8 cellular contexts compared by ENCODE assay signal in genomic region chr9:76419782-76420380, GRCh38. TPM values are rescaled to one million over a fixed set of nuclear protein-coding genes. Genes with fewer than 3 reads are reported as not detected.
DNase-seq lines count a peak whose midpoint lies in the region; ATAC-seq and TF ChIP-seq lines count a peak whose summit lies in the region.

No MANE protein-coding gene starts in this region.

- no peaks in the 10 kb centered on the region for H3K27me3 ChIP-seq in PC-3 (ENCODE audit: low read length)

- TF ChIP-seq CTCF in GM12864 (IDR thresholded peaks at IDR 0.05; ENCODE audit: low read depth, low read length, missing control alignments) (peak; percentile 69), PC-3 (conservative IDR thresholded peaks at IDR 0.05; ENCODE audit: low read depth, low read length) (peak; percentile 69)

- POLR2A ChIA-PET in PC-3 (lab: Charles Lee; ENCODE audit: unreplicated experiment): no interaction called here

- H3K4me1 Mint-ChIP-seq in activated T-cell treated with anti-CD3 and anti-CD28 coated beads, Interleukin-2, amount 50 U/mL, for 72 hours (ENCODE audit: low read depth): peaks cover 44% of the 10 kb centered on the region

- H3K9me2 ChIP-seq in PC-3 (replicated peaks; ENCODE audit: low read length): no peaks in the 10 kb centered on the region

- H3K4me3 ChIP-seq in GM12864 (ENCODE audit: low read depth, low read length): no peak overlapping the region
- no peak overlapping the region for H3K4me3 ChIP-seq in PC-3 (ENCODE audit: low read length)

- H3K79me2 ChIP-seq in PC-3 (ENCODE audit: low read length): no peaks in the 10 kb centered on the region

- no peaks in the 10 kb centered on the region for H3K9me3 Mint-ChIP-seq in activated T-cell treated with anti-CD3 and anti-CD28 coated beads, Interleukin-2, amount 50 U/mL, for 72 hours

- H3K4me2 ChIP-seq in PC-3 (ENCODE audit: low read length): no peak overlapping the region

- intact Hi-C loops in PC-3 (cut with micrococcal nuclease): no loop called here

- no peaks in the 10 kb centered on the region for H3F3A ChIP-seq in PC-3 (ENCODE audit: low read length, unreplicated experiment)

- H3K27me3 Mint-ChIP-seq in activated T-cell treated with anti-CD3 and anti-CD28 coated beads, Interleukin-2, amount 50 U/mL, for 72 hours (ENCODE audit: low read depth): no peaks in the 10 kb centered on the region

- H3K36me3 Mint-ChIP-seq in activated T-cell treated with anti-CD3 and anti-CD28 coated beads, Interleukin-2, amount 50 U/mL, for 72 hours (ENCODE audit: insufficient read depth in 2 of 2): peaks cover 2 to 3% of the 10 kb centered on the region in 2 donors

- H3K4me1 ChIP-seq in PC-3 (ENCODE audit: insufficient read depth, low read length): 0 out of 2 replicates have a peak, but pooled peaks cover 4% of the 10 kb centered on the region

- no peaks in the 10 kb centered on the region for H3K9me3 ChIP-seq in PC-3 (ENCODE audit: low read length)

- no peaks in the 10 kb centered on the region for H4K20me1 ChIP-seq in PC-3 (ENCODE audit: low read length)

- no peak overlapping the region for H3K27ac Mint-ChIP-seq in activated T-cell treated with anti-CD3 and anti-CD28 coated beads, Interleukin-2, amount 50 U/mL, for 72 hours

- CTCF ChIA-PET in PC-3 (lab: Charles Lee): no interaction called here

- H3K9ac ChIP-seq in PC-3 (ENCODE audit: low read length): no peak overlapping the region

- BruUV-seq in PC-3 (replicated peaks; lab: Mats Ljungman, UMichigan): no TSS peak

- no peaks in the 10 kb centered on the region for H3K36me3 ChIP-seq in PC-3 (ENCODE audit: low read depth, low read length)

- ATAC-seq in PC-3 (peak; percentile 40; the same call in 1 of the 2 replicates), GM21447 (IDR thresholded peaks at IDR 0.05; ENCODE audit: unreplicated experiment) (no peak), GM19035 (IDR thresholded peaks at IDR 0.05; ENCODE audit: unreplicated experiment) (no peak)
- no peak for ATAC-seq in activated T-cell treated with anti-CD3 and anti-CD28 coated beads, Interleukin-2, amount 50 U/mL, for 72 hours (replicated peaks in 1 of 2)

- no peak overlapping the region for H3K4me3 Mint-ChIP-seq in activated T-cell treated with anti-CD3 and anti-CD28 coated beads, Interleukin-2, amount 50 U/mL, for 72 hours

- DNase-seq in A172 (ENCODE audit: low spot score) (peak; percentile 48), GM12864 (ENCODE audit: low read depth) (no peak), PC-3 (peak; percentile 45), germinal center (ENCODE audit: low spot score) (peak; percentile 20)
- DNase-seq in activated T-cell treated with anti-CD3 and anti-CD28 coated beads, Interleukin-2, amount 50 U/mL, for 72 hours: no peak
- DNase-seq in activated naive CD4-positive, alpha-beta T cell treated with anti-CD3 and anti-CD28 coated beads, Interleukin-2, amount 50 U/mL, for 16 hours: no peak

- H2AFZ ChIP-seq in PC-3 (ENCODE audit: low read length): no peak overlapping the region

- H3K27ac ChIP-seq in PC-3 (ENCODE audit: low read length): no peak overlapping the region

RNA-seq across cellular contexts. Expression of gene RFK, which starts 25.7 kb away (rescaled TPM):
- 64.3 and 68.8 TPM in 2 replicates for total RNA-seq in A172 (2014; rRNA removed; shearing (Covaris generic))
- 8.1 and 9.7 TPM in 2 replicates for total RNA-seq in PC-3 (2014; rRNA removed)
- 1 to 10 TPM; 6.8 to 9.6 TPM for total RNA-seq in activated T-cell treated with anti-CD3 and anti-CD28 coated beads, Interleukin-2, amount 50 U/mL, for 72 hours

RNA-seq across cellular contexts. Expression of gene GCNT1, which starts 39.1 kb away (rescaled TPM):
- 1.6 and 2.7 TPM in 2 replicates for total RNA-seq in A172 (2014; rRNA removed; shearing (Covaris generic))
- total RNA-seq in PC-3 (2014; rRNA removed): 0.29 TPM in 2 replicates
- total RNA-seq in activated T-cell treated with anti-CD3 and anti-CD28 coated beads, Interleukin-2, amount 50 U/mL, for 72 hours: 1 to 10 TPM; 4.2 to 9.7 TPM

Comparison
In these comparisons a context has a peak if more than half of its experiments do, and no peak if none do; other contexts are left out.
1. DNase-seq: peak in A172 (single experiment), PC-3 (single experiment) and germinal center (single experiment); none in GM12864 (single experiment), activated T-cell treated with anti-CD3 and anti-CD28 coated beads, Interleukin-2, amount 50 U/mL, for 72 hours (0 of 2) and activated naive CD4-positive, alpha-beta T cell treated with anti-CD3 and anti-CD28 coated beads, Interleukin-2, amount 50 U/mL, for 16 hours (single experiment).